8 cellular contexts compared by ENCODE assay signal in the genomic region with DNA sequence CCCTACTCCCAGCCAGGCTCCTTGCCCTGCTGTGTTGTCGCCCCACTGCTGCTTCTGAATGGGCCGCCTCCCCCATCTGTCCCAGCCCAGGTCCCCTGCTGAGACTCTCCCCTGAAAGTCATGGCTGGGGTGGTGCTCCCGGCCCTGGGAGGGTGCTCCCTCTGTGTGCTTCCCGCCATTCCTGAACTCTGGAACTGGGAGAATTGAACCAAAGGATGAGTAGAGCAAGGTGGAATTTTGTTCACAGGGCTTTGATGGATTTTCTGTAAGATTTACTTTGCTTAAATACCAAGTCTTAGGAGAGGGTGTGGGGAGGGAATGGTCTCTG. TPM values are rescaled to one million over a fixed set of nuclear protein-coding genes. Genes with fewer than 3 reads are reported as not detected.
DNase-seq lines count a peak whose midpoint lies in the region; FAIRE-seq and TF ChIP-seq lines count a peak whose summit lies in the region.

No MANE protein-coding gene starts in this region.

- DNase-seq in GM18507 (ENCODE audit: extremely low spot score, insufficient read length, low read depth) (no peak), SJSA1 (ENCODE audit: low read depth in 1 of 2, low spot score in 2 of 2) (no peak), fibroblast of villous mesenchyme (ENCODE audit: low read depth) (no peak), NCI-H510A treated with DMSO at 0.1 percent for 48 hours (lab: John Stamatoyannopoulos, UW) (no peak), hypothalamus (lab: John Stamatoyannopoulos, UW) (no peak)
- DNase-seq in stimulated activated CD4-positive, alpha-beta T cell treated with anti-CD3 and anti-CD28 coated beads, Interleukin-4, amount 100 ng/mL, for 24 hours, result no peak
- no peak for DNase-seq in stimulated activated CD8-positive, alpha-beta memory T cell treated with anti-CD3 and anti-CD28 coated beads, Interleukin-4, amount 100 ng/mL, for 48 hours

- H3K27me3 ChIP-seq in SJSA1 (replicated peaks), result no peaks in the 10 kb centered on the region
- no peaks in the 10 kb centered on the region for H3K27me3 ChIP-seq in skeletal muscle tissue (ENCODE audit: control insufficient read depth in 3 of 3, insufficient read depth in 3 of 3, low read length in 3 of 3)

- no peak for TF ChIP-seq CTCF in fibroblast of villous mesenchyme (IDR thresholded peaks at IDR 0.05; ENCODE audit: insufficient read depth, low read depth, low read length)

- H3K9me3 ChIP-seq in SJSA1 (replicated peaks), result no peaks in the 10 kb centered on the region
- H3K9me3 ChIP-seq in skeletal muscle tissue (ENCODE audit: control insufficient read depth in 3 of 3, low read length in 3 of 3), result no peaks in the 10 kb centered on the region

- H3K4me3 ChIP-seq in SJSA1 (peak overlapping the region; percentile 42), fibroblast of villous mesenchyme (ENCODE audit: low read depth, low read length) (peak overlapping the region; percentile 71), skeletal muscle tissue (ENCODE audit: low read length in 3 of 3) (peak overlapping the region; percentile 51 to 59 (median 54))

- H3K27ac ChIP-seq in SJSA1 (peak overlapping the region; percentile 59), skeletal muscle tissue (ENCODE audit: low read depth, low read length) (peak overlapping the region; percentile 40)

- H3K36me3 ChIP-seq in SJSA1 (peaks cover 3% of the 10 kb centered on the region), skeletal muscle tissue (ENCODE audit: control insufficient read depth in 3 of 3, insufficient read depth in 3 of 3, low read length in 3 of 3) (no peaks in the 10 kb centered on the region)

- H3K9ac ChIP-seq in skeletal muscle tissue (ENCODE audit: low read depth in 1 of 3, low read length in 3 of 3), result peak overlapping the region in 2 of 3 donors; percentile 38 to 54

- FAIRE-seq in GM18507 (lab: Jason Lieb, UNC), result peak; percentile 18

- H3K4me1 ChIP-seq in SJSA1 (replicated peaks) (peaks cover 8% of the 10 kb centered on the region), skeletal muscle tissue (ENCODE audit: control insufficient read depth in 3 of 3, insufficient read depth in 3 of 3, low read length in 3 of 3) (peaks cover 0 to 5% (median 0%) of the 10 kb centered on the region in 3 donors)

RNA-seq across cellular contexts. Expression of gene APOBEC3G, which starts 0.4 kb away (rescaled TPM):
- total RNA-seq in SJSA1 (2014; rRNA removed; shearing (Covaris generic)), result 7.0 and 13.9 TPM in 2 replicates
- 11.6 and 12.1 TPM in 2 replicates for total RNA-seq in fibroblast of villous mesenchyme
- 6.3 TPM for total RNA-seq in skeletal muscle tissue

RNA-seq across cellular contexts. Expression of gene APOBEC3H, which starts 19.6 kb away (rescaled TPM):
- total RNA-seq in SJSA1 (2014; rRNA removed; shearing (Covaris generic)), result 1.4 TPM in 1 of 2 replicates, not detected in the other
- not detected in 2 replicates for total RNA-seq in fibroblast of villous mesenchyme
- total RNA-seq in skeletal muscle tissue, result not detected

RNA-seq across cellular contexts. Expression of gene APOBEC3F, which starts 36.8 kb away (rescaled TPM):
- 2.6 and 3.8 TPM in 2 replicates for total RNA-seq in SJSA1 (2014; rRNA removed; shearing (Covaris generic))
- total RNA-seq in fibroblast of villous mesenchyme, result 4.8 and 5.6 TPM in 2 replicates
- 1.0 TPM for total RNA-seq in skeletal muscle tissue

RNA-seq across cellular contexts. Expression of gene APOBEC3D, which starts 56.5 kb away (rescaled TPM):
- total RNA-seq in SJSA1 (2014; rRNA removed; shearing (Covaris generic)), result 1.9 and 2.3 TPM in 2 replicates
- total RNA-seq in fibroblast of villous mesenchyme, result 2.9 and 4.3 TPM in 2 replicates
- total RNA-seq in skeletal muscle tissue, result 0.52 TPM
